1 cellular context compared by ENCODE assay signal in the genomic region with DNA sequence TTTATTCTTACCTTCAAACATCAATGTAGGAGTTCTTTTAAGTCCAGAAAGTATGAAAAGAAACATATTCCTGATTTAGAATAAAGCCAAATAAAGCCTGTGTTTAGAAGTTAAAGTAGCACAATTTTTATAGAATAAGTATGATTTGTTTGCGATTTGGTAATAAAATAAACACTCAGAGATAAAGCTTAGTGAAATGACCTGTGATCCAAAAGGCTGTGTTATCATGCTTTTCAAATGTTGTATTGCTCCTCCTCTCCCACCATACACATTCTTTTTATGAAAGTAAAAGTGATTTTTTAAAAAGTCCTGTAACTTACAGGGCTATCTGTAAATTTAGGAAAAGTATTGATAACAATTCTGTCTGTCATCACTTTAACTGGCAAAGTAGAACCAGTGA.
TF ChIP-seq lines count a peak whose summit lies in the region.

No MANE protein-coding gene starts in this region.

TF ChIP-seq in HepG2, 621 proteins besides CTCF, POLR2A, EP300 and RAD21 (continued from another document):
- TF ChIP-seq, protein P1, sequence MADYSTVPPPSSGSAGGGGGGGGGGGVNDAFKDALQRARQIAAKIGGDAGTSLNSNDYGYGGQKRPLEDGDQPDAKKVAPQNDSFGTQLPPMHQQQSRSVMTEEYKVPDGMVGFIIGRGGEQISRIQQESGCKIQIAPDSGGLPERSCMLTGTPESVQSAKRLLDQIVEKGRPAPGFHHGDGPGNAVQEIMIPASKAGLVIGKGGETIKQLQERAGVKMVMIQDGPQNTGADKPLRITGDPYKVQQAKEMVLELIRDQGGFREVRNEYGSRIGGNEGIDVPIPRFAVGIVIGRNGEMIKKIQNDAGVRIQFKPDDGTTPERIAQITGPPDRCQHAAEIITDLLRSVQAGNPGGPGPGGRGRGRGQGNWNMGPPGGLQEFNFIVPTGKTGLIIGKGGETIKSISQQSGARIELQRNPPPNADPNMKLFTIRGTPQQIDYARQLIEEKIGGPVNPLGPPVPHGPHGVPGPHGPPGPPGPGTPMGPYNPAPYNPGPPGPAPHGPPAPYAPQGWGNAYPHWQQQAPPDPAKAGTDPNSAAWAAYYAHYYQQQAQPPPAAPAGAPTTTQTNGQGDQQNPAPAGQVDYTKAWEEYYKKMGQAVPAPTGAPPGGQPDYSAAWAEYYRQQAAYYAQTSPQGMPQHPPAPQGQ (CRISPR knock-in tag; IDR thresholded peaks at IDR 0.05; ENCODE audit: borderline replicate concordance) = no peak
- TF ChIP-seq PTBP1 (IDR thresholded peaks at IDR 0.05; ENCODE audit: low read depth, low read length, poor library complexity, severe bottlenecking) (no peak), SIX4 (CRISPR knock-in tag; IDR thresholded peaks at IDR 0.05) (no peak), HOXA9 (CRISPR knock-in tag; IDR thresholded peaks at IDR 0.05; ENCODE audit: borderline replicate concordance) (no peak), ZNF614 (CRISPR knock-in tag; IDR thresholded peaks at IDR 0.05; ENCODE audit: borderline replicate concordance) (no peak), GLI4 (CRISPR knock-in tag; IDR thresholded peaks at IDR 0.05; ENCODE audit: borderline replicate concordance) (no peak), ZBTB20 (CRISPR knock-in tag; IDR thresholded peaks at IDR 0.05; ENCODE audit: borderline replicate concordance, low read depth) (no peak), JDP2 (CRISPR knock-in tag; IDR thresholded peaks at IDR 0.05; ENCODE audit: borderline replicate concordance) (no peak), ZKSCAN5 (CRISPR knock-in tag; IDR thresholded peaks at IDR 0.05) (no peak), PAX8 (CRISPR knock-in tag; IDR thresholded peaks at IDR 0.05; ENCODE audit: borderline replicate concordance) (no peak), REPIN1 (CRISPR knock-in tag; IDR thresholded peaks at IDR 0.05; ENCODE audit: borderline replicate concordance, low read depth) (no peak), ZNF749 (CRISPR knock-in tag; IDR thresholded peaks at IDR 0.05; ENCODE audit: borderline replicate concordance) (no peak), ZFX (CRISPR knock-in tag; IDR thresholded peaks at IDR 0.05; ENCODE audit: low read depth) (no peak)
- TF ChIP-seq, protein P2, sequence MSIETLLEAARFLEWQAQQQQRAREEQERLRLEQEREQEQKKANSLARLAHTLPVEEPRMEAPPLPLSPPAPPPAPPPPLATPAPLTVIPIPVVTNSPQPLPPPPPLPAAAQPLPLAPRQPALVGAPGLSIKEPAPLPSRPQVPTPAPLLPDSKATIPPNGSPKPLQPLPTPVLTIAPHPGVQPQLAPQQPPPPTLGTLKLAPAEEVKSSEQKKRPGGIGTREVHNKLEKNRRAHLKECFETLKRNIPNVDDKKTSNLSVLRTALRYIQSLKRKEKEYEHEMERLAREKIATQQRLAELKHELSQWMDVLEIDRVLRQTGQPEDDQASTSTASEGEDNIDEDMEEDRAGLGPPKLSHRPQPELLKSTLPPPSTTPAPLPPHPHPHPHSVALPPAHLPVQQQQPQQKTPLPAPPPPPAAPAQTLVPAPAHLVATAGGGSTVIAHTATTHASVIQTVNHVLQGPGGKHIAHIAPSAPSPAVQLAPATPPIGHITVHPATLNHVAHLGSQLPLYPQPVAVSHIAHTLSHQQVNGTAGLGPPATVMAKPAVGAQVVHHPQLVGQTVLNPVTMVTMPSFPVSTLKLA (IDR thresholded peaks at IDR 0.05) = no peak
- TF ChIP-seq, protein P3, sequence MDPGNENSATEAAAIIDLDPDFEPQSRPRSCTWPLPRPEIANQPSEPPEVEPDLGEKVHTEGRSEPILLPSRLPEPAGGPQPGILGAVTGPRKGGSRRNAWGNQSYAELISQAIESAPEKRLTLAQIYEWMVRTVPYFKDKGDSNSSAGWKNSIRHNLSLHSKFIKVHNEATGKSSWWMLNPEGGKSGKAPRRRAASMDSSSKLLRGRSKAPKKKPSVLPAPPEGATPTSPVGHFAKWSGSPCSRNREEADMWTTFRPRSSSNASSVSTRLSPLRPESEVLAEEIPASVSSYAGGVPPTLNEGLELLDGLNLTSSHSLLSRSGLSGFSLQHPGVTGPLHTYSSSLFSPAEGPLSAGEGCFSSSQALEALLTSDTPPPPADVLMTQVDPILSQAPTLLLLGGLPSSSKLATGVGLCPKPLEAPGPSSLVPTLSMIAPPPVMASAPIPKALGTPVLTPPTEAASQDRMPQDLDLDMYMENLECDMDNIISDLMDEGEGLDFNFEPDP (CRISPR knock-in tag; conservative IDR thresholded peaks at IDR 0.05) = no peak
- TF ChIP-seq, protein P4, sequence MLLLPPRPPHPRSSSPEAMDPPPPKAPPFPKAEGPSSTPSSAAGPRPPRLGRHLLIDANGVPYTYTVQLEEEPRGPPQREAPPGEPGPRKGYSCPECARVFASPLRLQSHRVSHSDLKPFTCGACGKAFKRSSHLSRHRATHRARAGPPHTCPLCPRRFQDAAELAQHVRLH (CRISPR knock-in tag; IDR thresholded peaks at IDR 0.05; ENCODE audit: borderline replicate concordance, low read depth) = no peak
- TF ChIP-seq, protein P5, sequence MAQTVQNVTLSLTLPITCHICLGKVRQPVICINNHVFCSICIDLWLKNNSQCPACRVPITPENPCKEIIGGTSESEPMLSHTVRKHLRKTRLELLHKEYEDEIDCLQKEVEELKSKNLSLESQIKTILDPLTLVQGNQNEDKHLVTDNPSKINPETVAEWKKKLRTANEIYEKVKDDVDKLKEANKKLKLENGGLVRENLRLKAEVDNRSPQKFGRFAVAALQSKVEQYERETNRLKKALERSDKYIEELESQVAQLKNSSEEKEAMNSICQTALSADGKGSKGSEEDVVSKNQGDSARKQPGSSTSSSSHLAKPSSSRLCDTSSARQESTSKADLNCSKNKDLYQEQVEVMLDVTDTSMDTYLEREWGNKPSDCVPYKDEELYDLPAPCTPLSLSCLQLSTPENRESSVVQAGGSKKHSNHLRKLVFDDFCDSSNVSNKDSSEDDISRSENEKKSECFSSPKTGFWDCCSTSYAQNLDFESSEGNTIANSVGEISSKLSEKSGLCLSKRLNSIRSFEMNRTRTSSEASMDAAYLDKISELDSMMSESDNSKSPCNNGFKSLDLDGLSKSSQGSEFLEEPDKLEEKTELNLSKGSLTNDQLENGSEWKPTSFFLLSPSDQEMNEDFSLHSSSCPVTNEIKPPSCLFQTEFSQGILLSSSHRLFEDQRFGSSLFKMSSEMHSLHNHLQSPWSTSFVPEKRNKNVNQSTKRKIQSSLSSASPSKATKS (CRISPR knock-in tag; IDR thresholded peaks at IDR 0.05) = no peak
- TF ChIP-seq, protein P6, sequence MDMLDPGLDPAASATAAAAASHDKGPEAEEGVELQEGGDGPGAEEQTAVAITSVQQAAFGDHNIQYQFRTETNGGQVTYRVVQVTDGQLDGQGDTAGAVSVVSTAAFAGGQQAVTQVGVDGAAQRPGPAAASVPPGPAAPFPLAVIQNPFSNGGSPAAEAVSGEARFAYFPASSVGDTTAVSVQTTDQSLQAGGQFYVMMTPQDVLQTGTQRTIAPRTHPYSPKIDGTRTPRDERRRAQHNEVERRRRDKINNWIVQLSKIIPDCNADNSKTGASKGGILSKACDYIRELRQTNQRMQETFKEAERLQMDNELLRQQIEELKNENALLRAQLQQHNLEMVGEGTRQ (IDR thresholded peaks at IDR 0.05; ENCODE audit: low read depth, low read length) = no peak
- TF ChIP-seq, protein P6 (CRISPR knock-in tag; IDR thresholded peaks at IDR 0.05; ENCODE audit: borderline replicate concordance) = no peak
